1 cellular context compared by ENCODE assay signal in the genomic region with DNA sequence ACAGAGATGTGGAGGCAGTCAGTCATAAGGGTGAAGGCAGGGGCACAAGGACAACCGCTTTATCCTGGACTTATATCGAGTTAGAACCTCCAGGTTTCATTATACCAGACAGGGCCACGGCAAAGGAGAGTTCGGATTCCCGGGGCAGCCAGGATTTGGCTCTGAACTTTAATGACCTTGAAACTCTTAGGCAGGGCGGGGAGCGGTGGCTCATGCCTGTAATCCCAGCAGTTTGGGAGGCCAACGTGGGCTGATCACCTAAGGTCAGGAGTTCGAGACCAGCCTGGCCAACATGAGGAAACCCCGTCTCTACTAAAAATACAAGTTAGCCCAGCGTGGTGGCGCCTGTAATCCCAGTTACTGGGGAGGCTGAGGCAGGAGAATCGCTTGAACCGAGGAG.
TF ChIP-seq lines count a peak whose summit lies in the region.

No MANE protein-coding gene starts in this region.

TF ChIP-seq in HepG2, 621 proteins besides CTCF, POLR2A, EP300 and RAD21:
- TF ChIP-seq KAT8 (CRISPR knock-in tag; IDR thresholded peaks at IDR 0.05) (0 out of 2 replicates have a peak, but pooled peaks have one; percentile 1), NR1H2 (CRISPR knock-in tag; IDR thresholded peaks at IDR 0.05; ENCODE audit: borderline replicate concordance, low read depth) (no peak), ZSCAN22 (CRISPR knock-in tag; IDR thresholded peaks at IDR 0.05) (no peak), ZNF446 (CRISPR knock-in tag; IDR thresholded peaks at IDR 0.05) (no peak), ZNF646 (CRISPR knock-in tag; IDR thresholded peaks at IDR 0.05) (no peak), TGIF2 (CRISPR knock-in tag; IDR thresholded peaks at IDR 0.05) (no peak), ZNF703 (CRISPR knock-in tag; IDR thresholded peaks at IDR 0.05; ENCODE audit: borderline replicate concordance) (no peak), ADNP (CRISPR knock-in tag; IDR thresholded peaks at IDR 0.05) (peak; percentile 33; the same call in 1 of the 2 replicates), LCORL (IDR thresholded peaks at IDR 0.05) (no peak), LCORL (CRISPR knock-in tag; IDR thresholded peaks at IDR 0.05) (peak; percentile 42; the same call in 1 of the 2 replicates), SP140L (CRISPR knock-in tag; IDR thresholded peaks at IDR 0.05; ENCODE audit: borderline replicate concordance) (no peak), NONO (IDR thresholded peaks at IDR 0.05) (no peak), NONO (CRISPR knock-in tag; conservative IDR thresholded peaks at IDR 0.05) (0 out of 2 replicates have a peak, but pooled peaks have one; percentile 8)
- TF ChIP-seq, protein P1, sequence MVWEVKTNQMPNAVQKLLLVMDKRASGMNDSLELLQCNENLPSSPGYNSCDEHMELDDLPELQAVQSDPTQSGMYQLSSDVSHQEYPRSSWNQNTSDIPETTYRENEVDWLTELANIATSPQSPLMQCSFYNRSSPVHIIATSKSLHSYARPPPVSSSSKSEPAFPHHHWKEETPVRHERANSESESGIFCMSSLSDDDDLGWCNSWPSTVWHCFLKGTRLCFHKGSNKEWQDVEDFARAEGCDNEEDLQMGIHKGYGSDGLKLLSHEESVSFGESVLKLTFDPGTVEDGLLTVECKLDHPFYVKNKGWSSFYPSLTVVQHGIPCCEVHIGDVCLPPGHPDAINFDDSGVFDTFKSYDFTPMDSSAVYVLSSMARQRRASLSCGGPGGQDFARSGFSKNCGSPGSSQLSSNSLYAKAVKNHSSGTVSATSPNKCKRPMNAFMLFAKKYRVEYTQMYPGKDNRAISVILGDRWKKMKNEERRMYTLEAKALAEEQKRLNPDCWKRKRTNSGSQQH (CRISPR knock-in tag; IDR thresholded peaks at IDR 0.05; ENCODE audit: low read depth), result 0 out of 2 replicates have a peak, but pooled peaks have one; percentile 10
